In the genomic region with DNA sequence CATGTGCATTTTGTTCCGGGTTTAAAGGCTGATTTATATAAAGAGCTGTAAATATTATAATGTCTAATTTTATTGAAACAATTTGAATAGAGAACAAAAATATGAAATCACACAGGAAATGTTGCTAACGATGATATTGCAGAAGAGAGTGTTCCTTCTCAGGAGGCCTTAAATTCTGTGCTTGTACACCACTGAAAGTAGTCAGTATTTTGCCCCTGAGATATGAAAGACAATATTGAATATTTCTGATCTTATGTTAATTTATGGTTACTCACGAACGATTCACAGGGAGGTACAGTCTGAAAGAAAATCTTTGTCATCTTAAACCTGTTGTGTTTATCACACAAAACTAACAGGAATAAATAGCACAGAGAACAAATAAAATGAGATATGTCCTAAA, we compare ENCODE assay signal across 11 cellular contexts.
"Had no signal": no experiment of that assay in that cellular context is flagged by ENCODE, and none has a peak within 500 bp of the region (broad histone marks: within the 10 kb centered on the region; RNA-seq: fewer than 3 reads in every experiment).

No MANE protein-coding gene starts in this region.

- H3K4me3 ChIP-seq: esophagus squamous epithelium, hepatocyte, mucosa of descending colon, right atrium auricular region, sigmoid colon had no signal

- DNase-seq: esophagus squamous epithelium; mucosa of descending colon; naive thymus-derived CD8-positive, alpha-beta T cell; posterior cingulate gyrus; sigmoid colon; small intestine; stimulated activated CD4-positive, alpha-beta T cell treated with anti-CD3 and anti-CD28 coated beads, Interleukin-2, amount 100 ng/mL, for 48 hours; stimulated activated naive CD4-positive, alpha-beta T cell treated with Interleukin-2 at 50 U/mL for 16 hours had no signal

- H3K4me1 Mint-ChIP-seq: naive thymus-derived CD8-positive, alpha-beta T cell had no signal

- H2AFZ ChIP-seq: hepatocyte had no signal

- H3K79me2 ChIP-seq: hepatocyte had no signal

- H3K27ac ChIP-seq: esophagus squamous epithelium, foreskin keratinocyte, hepatocyte, right atrium auricular region, sigmoid colon had no signal

- H3K27me3 ChIP-seq: esophagus squamous epithelium, foreskin keratinocyte, hepatocyte, right atrium auricular region, sigmoid colon had no signal

- H3K36me3 Mint-ChIP-seq: naive thymus-derived CD8-positive, alpha-beta T cell had no signal

- H3K4me3 Mint-ChIP-seq: naive thymus-derived CD8-positive, alpha-beta T cell had no signal

- H3K9me3 ChIP-seq: esophagus squamous epithelium, mucosa of descending colon, right atrium auricular region, sigmoid colon had no signal

- H3K4me2 ChIP-seq: hepatocyte had no signal

- H3K27ac Mint-ChIP-seq: naive thymus-derived CD8-positive, alpha-beta T cell had no signal

- H3K4me1 ChIP-seq: esophagus squamous epithelium, foreskin keratinocyte, right atrium auricular region had no signal

- H3K36me3 ChIP-seq: esophagus squamous epithelium, right atrium auricular region, sigmoid colon had no signal

- H3K27me3 Mint-ChIP-seq: naive thymus-derived CD8-positive, alpha-beta T cell had no signal
